8 cellular contexts compared by ENCODE assay signal in the genomic region with DNA sequence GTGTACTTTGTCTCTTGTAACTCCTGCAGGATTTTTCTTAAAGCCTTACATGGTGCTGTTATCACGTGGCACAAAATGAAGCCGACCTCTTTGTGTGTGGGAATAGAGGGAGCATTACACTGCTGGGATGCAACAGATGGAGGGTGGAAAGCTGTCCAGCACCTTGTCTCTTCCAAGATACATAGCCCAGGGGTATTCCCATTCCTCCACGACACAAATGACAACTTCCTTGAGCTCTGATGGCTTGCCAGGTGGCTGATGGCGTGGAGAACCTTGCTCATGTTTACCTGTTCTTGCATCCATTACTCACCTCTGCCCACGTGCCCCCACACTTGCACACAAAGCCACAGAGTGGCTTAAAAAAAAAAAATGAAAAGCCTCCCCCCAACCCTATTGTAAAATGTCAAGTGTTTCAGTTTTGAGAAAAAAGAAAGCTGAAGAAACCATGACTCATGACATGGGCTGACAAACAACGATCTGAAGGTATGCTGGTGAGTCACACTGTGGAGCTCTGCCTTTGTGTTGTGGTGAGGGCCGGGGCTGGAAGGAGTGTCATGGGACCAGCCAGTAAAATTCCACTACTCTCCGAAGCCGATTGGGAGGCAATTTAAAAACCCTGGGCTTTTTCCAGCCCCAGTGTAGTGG. TPM values are rescaled to one million over a fixed set of nuclear protein-coding genes. Genes with fewer than 3 reads are reported as not detected.
DNase-seq lines count a peak whose midpoint lies in the region; ATAC-seq, FAIRE-seq and TF ChIP-seq lines count a peak whose summit lies in the region.

No MANE protein-coding gene starts in this region.

- H3K4me3 ChIP-seq in right cardiac atrium (ENCODE audit: low read length) = no peak overlapping the region

- peak overlapping the region; percentile 47 for H3K27ac ChIP-seq in right cardiac atrium (ENCODE audit: low read length)

- H3K4me1 ChIP-seq in right cardiac atrium (ENCODE audit: control insufficient read depth, insufficient read depth, low read length) = peaks cover 17% of the 10 kb centered on the region

- no peak for TF ChIP-seq CTCF in D721Med (IDR thresholded peaks at IDR 0.05; ENCODE audit: insufficient read depth, missing control alignments)

- no peak for FAIRE-seq in D721Med (lab: Jason Lieb, UNC)

- ATAC-seq in right cardiac atrium = peak; percentile 92 to 97
- ATAC-seq in sciatic nerve = peak; percentile 97

- H3K27me3 ChIP-seq in right cardiac atrium (ENCODE audit: control insufficient read depth, insufficient read depth) = no peaks in the 10 kb centered on the region

- intact Hi-C loops in right cardiac atrium (cut with DNase I) = loop anchor here in 3 of 4 donors (10.0 kb wide), 3 partner anchors 57 to 257 kb away; a partner anchor contains a TSS
- intact Hi-C loops in sciatic nerve (cut with DNase I) = no loop called here

- WGBS in right cardiac atrium = 34% methylated on average over 9 of the region's 9 CpGs

- H3K9me3 ChIP-seq in right cardiac atrium (ENCODE audit: control insufficient read depth, low read length) = no peaks in the 10 kb centered on the region

- DNase-seq in Daoy (ENCODE audit: low read depth) (peak; percentile 99), H4 (ENCODE audit: low spot score) (peak; percentile 99), Kasumi-1 (lab: John Stamatoyannopoulos, UW) (peak; percentile 97), T-helper 1 cell (peak; percentile 75 to 95 (median 84)), amygdala (lab: John Stamatoyannopoulos, UW) (peak in 42 of 56 donors; percentile 20 to 86 (median 60)), right cardiac atrium (peak; percentile 71 to 83 (median 72)), sciatic nerve (ENCODE audit: low spot score) (peak; percentile 81), D721Med (ENCODE audit: insufficient read length, low spot score) (no peak)

RNA-seq across cellular contexts. Expression of a gene that starts 32.0 kb away (rescaled TPM):
- 360 and 436 TPM in 2 replicates for total RNA-seq in Daoy (2014; rRNA removed; shearing (Covaris generic))
- total RNA-seq in H4 (2014; rRNA removed; shearing (Covaris generic)) = 325 and 389 TPM in 2 replicates
- 100 to 1,000 TPM; 538 to 677 (median 585) TPM for total RNA-seq in right cardiac atrium
- 1,692 TPM for polyA plus RNA-seq in right cardiac atrium
- total RNA-seq in sciatic nerve = 112 TPM
